Comparison of ENCODE assay signal across 28 cellular contexts in genomic region chr1:182766881-182767645, GRCh38.
"Had no signal": no experiment of that assay in that cellular context is flagged by ENCODE, and none has a peak within 500 bp of the region (broad histone marks: within the 10 kb centered on the region; RNA-seq: fewer than 3 reads in every experiment).

No MANE protein-coding gene starts in this region.

- H3K36me3 ChIP-seq: gastroesophageal sphincter, neutrophil, stomach, thyroid gland, upper lobe of right lung, WERI-Rb-1 had no signal

- H3K36me3 Mint-ChIP-seq: activated naive CD4-positive, alpha-beta T cell treated with anti-CD3 and anti-CD28 coated beads, Interleukin-2, amount 50 U/mL, for 24 hours; mesothelial cell of epicardium; stimulated activated naive B cell treated with anti-CD40 and anti-IgM and Interleukin-4, amounts not matched to agents 10 μg/mL and 1 μg/mL and 100 μg/mL, for 72 hours had no signal

- H3K79me2 ChIP-seq: hepatocyte had no signal

- H3K4me1 ChIP-seq: gastroesophageal sphincter, upper lobe of right lung had no signal

- H3K9me3 ChIP-seq: gastroesophageal sphincter, neutrophil, thyroid gland, upper lobe of right lung had no signal

- H3K4me3 Mint-ChIP-seq: activated CD4-positive, alpha-beta memory T cell treated with anti-CD3 and anti-CD28 coated beads, Interleukin-2, amount 10 ng/mL, durations not matched to agents 7 days and 5 days; activated CD4-positive, alpha-beta T cell treated with anti-CD3 and anti-CD28 coated beads, Interleukin-2, amount 10 ng/mL, durations not matched to agents 24 days and 14 days; activated naive CD4-positive, alpha-beta T cell treated with anti-CD3 and anti-CD28 coated beads, Interleukin-2, amount 50 U/mL, for 24 hours; activated naive CD8-positive, alpha-beta T cell treated with anti-CD3 and anti-CD28 coated beads, Interleukin-2, amount 50 U/mL, for 24 hours; activated T-cell treated with anti-CD3 and anti-CD28 coated beads, Interleukin-2, amount 50 U/mL, for 24 hours; central memory CD8-positive, alpha-beta T cell; mesothelial cell of epicardium; naive B cell; nephron progenitor cell; stimulated activated naive B cell treated with anti-CD40 and anti-IgM and Interleukin-4, amounts not matched to agents 10 μg/mL and 1 μg/mL and 100 μg/mL, for 72 hours; T-helper 1 cell treated with Interleukin-12 subunit alpha and Interleukin-12 subunit beta and Interleukin-4 antibody, amounts not matched to agents 30 μg/mL and 1 μg/mL, for 36 hours had no signal

- H3K27me3 ChIP-seq: gastroesophageal sphincter, hepatocyte, stomach, thyroid gland, upper lobe of right lung had no signal

- H3K4me2 ChIP-seq: hepatocyte had no signal

- DNase-seq: activated CD4-positive, alpha-beta memory T cell treated with anti-CD3 and anti-CD28 coated beads, Interleukin-2, amount 10 ng/mL, durations not matched to agents 7 days and 5 days; activated CD4-positive, alpha-beta T cell treated with anti-CD3 and anti-CD28 coated beads, Interleukin-2, amount 10 ng/mL, durations not matched to agents 24 days and 14 days; activated CD4-positive, CD25-positive, alpha-beta regulatory T cell treated with anti-CD3 and anti-CD28 coated beads, Interleukin-2, amount 50 U/mL, for 72 hours; activated CD8-positive, alpha-beta memory T cell treated with anti-CD3 and anti-CD28 coated beads, Interleukin-2, amount 50 U/mL, for 48 hours; activated naive CD8-positive, alpha-beta T cell treated with anti-CD3 and anti-CD28 coated beads, Interleukin-2, amount 50 U/mL, for 24 hours; activated T-cell treated with anti-CD3 and anti-CD28 coated beads, Interleukin-2, amount 50 U/mL, for 24 hours; amygdala; effector CD8-positive, alpha-beta T cell; islet precursor cell; left cardiac atrium; naive B cell; nephron progenitor cell; stimulated activated CD4-positive, alpha-beta T cell treated with anti-CD3 and anti-CD28 coated beads, Interleukin-4, amount 100 ng/mL, for 4 hours; stimulated activated naive B cell treated with anti-CD40 and anti-IgM and Interleukin-4, amounts not matched to agents 10 μg/mL and 1 μg/mL and 100 μg/mL, for 72 hours; stomach; T-helper 9 cell; thyroid gland; upper lobe of right lung; WERI-Rb-1 had no signal

- H3K9me3 Mint-ChIP-seq: activated CD4-positive, alpha-beta memory T cell treated with anti-CD3 and anti-CD28 coated beads, Interleukin-2, amount 10 ng/mL, durations not matched to agents 7 days and 5 days; activated CD4-positive, alpha-beta T cell treated with anti-CD3 and anti-CD28 coated beads, Interleukin-2, amount 10 ng/mL, durations not matched to agents 24 days and 14 days; activated naive CD4-positive, alpha-beta T cell treated with anti-CD3 and anti-CD28 coated beads, Interleukin-2, amount 50 U/mL, for 24 hours; activated naive CD8-positive, alpha-beta T cell treated with anti-CD3 and anti-CD28 coated beads, Interleukin-2, amount 50 U/mL, for 24 hours; activated T-cell treated with anti-CD3 and anti-CD28 coated beads, Interleukin-2, amount 50 U/mL, for 24 hours; central memory CD8-positive, alpha-beta T cell; mesothelial cell of epicardium; nephron progenitor cell; stimulated activated naive B cell treated with anti-CD40 and anti-IgM and Interleukin-4, amounts not matched to agents 10 μg/mL and 1 μg/mL and 100 μg/mL, for 72 hours had no signal

- H3K4me1 Mint-ChIP-seq: activated CD4-positive, alpha-beta memory T cell treated with anti-CD3 and anti-CD28 coated beads, Interleukin-2, amount 10 ng/mL, durations not matched to agents 7 days and 5 days; activated CD4-positive, alpha-beta T cell treated with anti-CD3 and anti-CD28 coated beads, Interleukin-2, amount 10 ng/mL, durations not matched to agents 24 days and 14 days; activated naive CD4-positive, alpha-beta T cell treated with anti-CD3 and anti-CD28 coated beads, Interleukin-2, amount 50 U/mL, for 24 hours; activated naive CD8-positive, alpha-beta T cell treated with anti-CD3 and anti-CD28 coated beads, Interleukin-2, amount 50 U/mL, for 24 hours; central memory CD8-positive, alpha-beta T cell; naive B cell had no signal

- H3K27me3 Mint-ChIP-seq: activated naive CD4-positive, alpha-beta T cell treated with anti-CD3 and anti-CD28 coated beads, Interleukin-2, amount 50 U/mL, for 24 hours had no signal

- ATAC-seq: activated naive CD8-positive, alpha-beta T cell treated with anti-CD3 and anti-CD28 coated beads, Interleukin-2, amount 50 U/mL, for 24 hours; gastroesophageal sphincter; left cardiac atrium; sciatic nerve; stimulated activated naive B cell treated with anti-CD40 and anti-IgM and Interleukin-4, amounts not matched to agents 10 μg/mL and 1 μg/mL and 100 μg/mL, for 72 hours; upper lobe of right lung had no signal

- H3K27ac Mint-ChIP-seq: activated CD4-positive, alpha-beta memory T cell treated with anti-CD3 and anti-CD28 coated beads, Interleukin-2, amount 10 ng/mL, durations not matched to agents 7 days and 5 days; activated CD4-positive, alpha-beta T cell treated with anti-CD3 and anti-CD28 coated beads, Interleukin-2, amount 10 ng/mL, durations not matched to agents 24 days and 14 days; activated naive CD4-positive, alpha-beta T cell treated with anti-CD3 and anti-CD28 coated beads, Interleukin-2, amount 50 U/mL, for 24 hours; activated naive CD8-positive, alpha-beta T cell treated with anti-CD3 and anti-CD28 coated beads, Interleukin-2, amount 50 U/mL, for 24 hours; activated T-cell treated with anti-CD3 and anti-CD28 coated beads, Interleukin-2, amount 50 U/mL, for 24 hours; mesothelial cell of epicardium; naive B cell; nephron progenitor cell; stimulated activated naive B cell treated with anti-CD40 and anti-IgM and Interleukin-4, amounts not matched to agents 10 μg/mL and 1 μg/mL and 100 μg/mL, for 72 hours; T-helper 1 cell treated with Interleukin-12 subunit alpha and Interleukin-12 subunit beta and Interleukin-4 antibody, amounts not matched to agents 30 μg/mL and 1 μg/mL, for 36 hours had no signal

- H2AFZ ChIP-seq: hepatocyte had no signal

- H3K4me3 ChIP-seq: gastroesophageal sphincter, hepatocyte, skin epidermis, stomach, thyroid gland, upper lobe of right lung had no signal

- H3K27ac ChIP-seq: gastroesophageal sphincter, hepatocyte, neutrophil, skin epidermis, stomach, thyroid gland, upper lobe of right lung, WERI-Rb-1 had no signal
